ENCODE assay signal across 27 cellular contexts in genomic region chr4:72320185-72320948, GRCh38.
DNase-seq lines count a peak whose midpoint lies in the region; ATAC-seq, FAIRE-seq and TF ChIP-seq lines count a peak whose summit lies in the region.
"Had no signal": no experiment of that assay in that cellular context is flagged by ENCODE, and none has a peak within 500 bp of the region (broad histone marks: within the 10 kb centered on the region; RNA-seq: fewer than 3 reads in every experiment).

No MANE protein-coding gene starts in this region.

- H3K9me3 Mint-ChIP-seq in neural crest cell, result no peaks in the 10 kb centered on the region
- H3K9me3 Mint-ChIP-seq: naive thymus-derived CD4-positive, alpha-beta T cell; T-cell had no signal

- no peak overlapping the region; a peak in 1 of 22 replicates for H3K9ac ChIP-seq in BLaER1 treated with 17β-estradiol and CSF1 and Interleukin-3, amounts not matched to agents 10 nM and 100 nM

- FAIRE-seq in D721Med (lab: Jason Lieb, UNC), result no peak
- FAIRE-seq: GM12891 had no signal

- no peaks in the 10 kb centered on the region for H3K27me3 ChIP-seq in BLaER1 treated with 17β-estradiol and CSF1 and Interleukin-3, amounts not matched to agents 10 nM and 100 nM
- H3K27me3 ChIP-seq in MG63 (no peaks in the 10 kb centered on the region), right cardiac atrium (ENCODE audit: control insufficient read depth, insufficient read depth) (no peaks in the 10 kb centered on the region)
- H3K27me3 ChIP-seq: left lung, ovary, spleen, tibial nerve had no signal

- no peak overlapping the region for H3K27ac ChIP-seq in BLaER1 treated with 17β-estradiol and CSF1 and Interleukin-3, amounts not matched to agents 10 nM and 100 nM
- no peak overlapping the region for H3K27ac ChIP-seq in right cardiac atrium (ENCODE audit: low read length)
- H3K27ac ChIP-seq: HL-60, left lung, ovary, spleen, tibial nerve had no signal

- H3K4me2 ChIP-seq in BLaER1 treated with 17β-estradiol and CSF1 and Interleukin-3, amounts not matched to agents 10 nM and 100 nM, result peak overlapping the region; percentile 56 to 79 (median 66)

- intact Hi-C loops in right cardiac atrium (cut with DNase I), result no loop called here

- TF ChIP-seq CTCF in neural crest cell (conservative IDR thresholded peaks at IDR 0.05) (no peak), D721Med (IDR thresholded peaks at IDR 0.05; ENCODE audit: insufficient read depth, missing control alignments) (no peak)

- peaks cover 15 to 20% (median 17%) of the 10 kb centered on the region in 10 experiments for H3K4me1 ChIP-seq in BLaER1 treated with 17β-estradiol and CSF1 and Interleukin-3, amounts not matched to agents 10 nM and 100 nM
- peaks cover 2% of the 10 kb centered on the region for H3K4me1 ChIP-seq in right cardiac atrium (ENCODE audit: control insufficient read depth, insufficient read depth, low read length)
- H3K4me1 ChIP-seq: left lung had no signal

- no peak for ATAC-seq in HG03565 (IDR thresholded peaks at IDR 0.05; ENCODE audit: unreplicated experiment)
- ATAC-seq in right cardiac atrium, result no peak
- ATAC-seq: left lung; naive thymus-derived CD4-positive, alpha-beta T cell; Panc1; T-cell had no signal

- peak overlapping the region; percentile 75 for H3K27ac Mint-ChIP-seq in neural crest cell (ENCODE audit: unreplicated experiment)
- H3K27ac Mint-ChIP-seq: naive thymus-derived CD4-positive, alpha-beta T cell; T-cell had no signal

- H3K36me3 ChIP-seq in BLaER1 treated with 17β-estradiol and CSF1 and Interleukin-3, amounts not matched to agents 10 nM and 100 nM, result no peaks in the 10 kb centered on the region
- no peaks in the 10 kb centered on the region; the same call in 1 of the 2 replicates for H3K36me3 ChIP-seq in MG63
- H3K36me3 ChIP-seq: left lung, ovary, spleen, tibial nerve had no signal

- 78% methylated on average over 6 of the region's 6 CpGs for WGBS in right cardiac atrium

- H3K36me3 Mint-ChIP-seq in neural crest cell (ENCODE audit: low read depth), result no peaks in the 10 kb centered on the region
- H3K36me3 Mint-ChIP-seq: naive thymus-derived CD4-positive, alpha-beta T cell; T-cell had no signal

- peaks cover 38% of the 10 kb centered on the region for H3K4me1 Mint-ChIP-seq in neural crest cell

- no peak for DNase-seq in MG63
- DNase-seq in cerebellar cortex (ENCODE audit: low spot score), result peak; percentile 26
- no peak for DNase-seq in neural crest cell (ENCODE audit: low read depth, low spot score)
- DNase-seq in right cardiac atrium, result no peak
- no peak for DNase-seq in D721Med (ENCODE audit: insufficient read length, low spot score)
- DNase-seq in HUDEP-2 (lab: John Stamatoyannopoulos, UW; ENCODE audit: unreplicated experiment in 76 of 76), result no peak
- DNase-seq: activated CD4-positive, alpha-beta T cell treated with anti-CD3 and anti-CD28 coated beads, Interleukin-2, amount 50 U/mL, for 48 hours; activated CD8-positive, alpha-beta memory T cell treated with anti-CD3 and anti-CD28 coated beads, Interleukin-2, amount 50 U/mL, for 4 hours; activated naive CD4-positive, alpha-beta T cell treated with anti-CD3 and anti-CD28 coated beads, Interleukin-2, amount 50 U/mL, for 16 hours; caudate nucleus; GOT3; left lung; midbrain; naive thymus-derived CD4-positive, alpha-beta T cell; NCI-H1092 treated with DMSO at 0.1 percent for 48 hours; NCI-H187 treated with DMSO at 0.1 percent for 48 hours; NCI-H526; ovary; retina; spleen; T-cell had no signal

- no peaks in the 10 kb centered on the region for H4K20me1 ChIP-seq in BLaER1 treated with 17β-estradiol and CSF1 and Interleukin-3, amounts not matched to agents 10 nM and 100 nM

- H3K27me3 Mint-ChIP-seq in neural crest cell (ENCODE audit: low read depth), result no peaks in the 10 kb centered on the region

- no peak overlapping the region for H3K4me3 Mint-ChIP-seq in neural crest cell
- H3K4me3 Mint-ChIP-seq: T-cell had no signal

- no peak overlapping the region for H3K4me3 ChIP-seq in BLaER1 treated with 17β-estradiol and CSF1 and Interleukin-3, amounts not matched to agents 10 nM and 100 nM
- peak overlapping the region; percentile 4; the same call in 1 of the 2 replicates for H3K4me3 ChIP-seq in MG63
- no peak overlapping the region for H3K4me3 ChIP-seq in right cardiac atrium (ENCODE audit: low read length)
- H3K4me3 ChIP-seq: left lung, ovary, spleen, tibial nerve had no signal

- H3K9me3 ChIP-seq in BLaER1 treated with 17β-estradiol and CSF1 and Interleukin-3, amounts not matched to agents 10 nM and 100 nM (replicated peaks in 1 of 11), result no peaks in the 10 kb centered on the region
- H3K9me3 ChIP-seq in MG63, result no peaks in the 10 kb centered on the region
- H3K9me3 ChIP-seq in right cardiac atrium (ENCODE audit: control insufficient read depth, low read length), result no peaks in the 10 kb centered on the region
- H3K9me3 ChIP-seq: left lung, ovary, spleen, tibial nerve had no signal
